2 cellular contexts compared by ENCODE assay signal in the genomic region with DNA sequence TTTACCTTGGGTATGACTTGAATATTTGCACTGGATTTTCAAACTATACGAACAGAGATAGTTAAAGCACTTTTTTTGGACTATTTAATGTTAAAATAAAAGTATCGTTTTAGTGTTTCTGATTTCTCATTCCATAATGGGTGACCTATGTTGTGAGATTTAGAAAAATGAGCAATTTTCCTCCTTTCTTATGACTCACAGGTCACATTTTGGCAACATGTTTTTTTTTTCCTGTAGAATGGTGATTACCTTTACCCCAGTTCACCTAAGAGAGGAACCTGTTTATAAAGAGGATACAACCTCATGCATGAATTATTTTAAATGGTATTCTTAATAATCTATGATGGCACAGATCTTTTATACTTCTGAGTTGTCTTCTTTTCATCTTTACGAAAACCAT.
A peak's percentile ranks its signal among the peaks of the same experiment; 100 is the strongest.
TF ChIP-seq lines count a peak whose summit lies in the region.

No MANE protein-coding gene starts in this region.

TF ChIP-seq in SK-N-SH, 30 proteins besides CTCF, POLR2A, EP300 and RAD21 (continued from another document):
- TF ChIP-seq TAF1 (IDR thresholded peaks at IDR 0.05; ENCODE audit: borderline replicate concordance, low read depth, low read length): no peak
- TF ChIP-seq TEAD4 (IDR thresholded peaks at IDR 0.05; ENCODE audit: borderline replicate concordance, insufficient read depth): no peak
- TF ChIP-seq NRF1 (IDR thresholded peaks at IDR 0.05; ENCODE audit: low read depth, low read length): no peak
- TF ChIP-seq FOSL2 (IDR thresholded peaks at IDR 0.05; ENCODE audit: borderline replicate concordance, low read depth): peak; percentile 43
- TF ChIP-seq MEF2A (IDR thresholded peaks at IDR 0.05; ENCODE audit: borderline replicate concordance, low read depth): 0 out of 2 replicates have a peak, but pooled peaks have one; percentile 4
- TF ChIP-seq SMC3 (IDR thresholded peaks at IDR 0.05; ENCODE audit: low read depth, low read length): no peak
- TF ChIP-seq, protein P1, sequence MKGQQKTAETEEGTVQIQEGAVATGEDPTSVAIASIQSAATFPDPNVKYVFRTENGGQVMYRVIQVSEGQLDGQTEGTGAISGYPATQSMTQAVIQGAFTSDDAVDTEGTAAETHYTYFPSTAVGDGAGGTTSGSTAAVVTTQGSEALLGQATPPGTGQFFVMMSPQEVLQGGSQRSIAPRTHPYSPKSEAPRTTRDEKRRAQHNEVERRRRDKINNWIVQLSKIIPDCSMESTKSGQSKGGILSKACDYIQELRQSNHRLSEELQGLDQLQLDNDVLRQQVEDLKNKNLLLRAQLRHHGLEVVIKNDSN (IDR thresholded peaks at IDR 0.05; ENCODE audit: borderline replicate concordance, low read depth): no peak
- TF ChIP-seq CHD2 (IDR thresholded peaks at IDR 0.05; ENCODE audit: low read length, partially characterized antibody): no peak

TF ChIP-seq in SK-N-SH treated with all-trans-retinoic acid at 6 μM for 48 hours, 23 proteins besides CTCF, POLR2A, EP300 and RAD21 (continued from another document):
- TF ChIP-seq OSR1 (CRISPR knock-in tag; IDR thresholded peaks at IDR 0.05) (no peak), ISL1 (CRISPR knock-in tag; IDR thresholded peaks at IDR 0.05) (no peak), ZNF8 (CRISPR knock-in tag; IDR thresholded peaks at IDR 0.05) (no peak), BACH2 (CRISPR knock-in tag; IDR thresholded peaks at IDR 0.05; ENCODE audit: borderline replicate concordance) (no peak), ZNF70 (CRISPR knock-in tag; IDR thresholded peaks at IDR 0.05) (no peak), ZC3H10 (CRISPR knock-in tag; IDR thresholded peaks at IDR 0.05) (no peak), ZFP3 (CRISPR knock-in tag; IDR thresholded peaks at IDR 0.05) (no peak)
- TF ChIP-seq, protein P2, sequence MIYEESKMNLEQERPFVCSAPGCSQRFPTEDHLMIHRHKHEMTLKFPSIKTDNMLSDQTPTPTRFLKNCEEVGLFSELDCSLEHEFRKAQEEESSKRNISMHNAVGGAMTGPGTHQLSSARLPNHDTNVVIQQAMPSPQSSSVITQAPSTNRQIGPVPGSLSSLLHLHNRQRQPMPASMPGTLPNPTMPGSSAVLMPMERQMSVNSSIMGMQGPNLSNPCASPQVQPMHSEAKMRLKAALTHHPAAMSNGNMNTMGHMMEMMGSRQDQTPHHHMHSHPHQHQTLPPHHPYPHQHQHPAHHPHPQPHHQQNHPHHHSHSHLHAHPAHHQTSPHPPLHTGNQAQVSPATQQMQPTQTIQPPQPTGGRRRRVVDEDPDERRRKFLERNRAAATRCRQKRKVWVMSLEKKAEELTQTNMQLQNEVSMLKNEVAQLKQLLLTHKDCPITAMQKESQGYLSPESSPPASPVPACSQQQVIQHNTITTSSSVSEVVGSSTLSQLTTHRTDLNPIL (CRISPR knock-in tag; IDR thresholded peaks at IDR 0.05; ENCODE audit: low read depth): no peak
- TF ChIP-seq, protein P3, sequence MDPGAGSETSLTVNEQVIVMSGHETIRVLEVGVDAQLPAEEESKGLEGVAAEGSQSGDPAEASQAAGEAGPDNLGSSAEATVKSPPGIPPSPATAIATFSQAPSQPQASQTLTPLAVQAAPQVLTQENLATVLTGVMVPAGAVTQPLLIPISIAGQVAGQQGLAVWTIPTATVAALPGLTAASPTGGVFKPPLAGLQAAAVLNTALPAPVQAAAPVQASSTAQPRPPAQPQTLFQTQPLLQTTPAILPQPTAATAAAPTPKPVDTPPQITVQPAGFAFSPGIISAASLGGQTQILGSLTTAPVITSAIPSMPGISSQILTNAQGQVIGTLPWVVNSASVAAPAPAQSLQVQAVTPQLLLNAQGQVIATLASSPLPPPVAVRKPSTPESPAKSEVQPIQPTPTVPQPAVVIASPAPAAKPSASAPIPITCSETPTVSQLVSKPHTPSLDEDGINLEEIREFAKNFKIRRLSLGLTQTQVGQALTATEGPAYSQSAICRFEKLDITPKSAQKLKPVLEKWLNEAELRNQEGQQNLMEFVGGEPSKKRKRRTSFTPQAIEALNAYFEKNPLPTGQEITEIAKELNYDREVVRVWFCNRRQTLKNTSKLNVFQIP (CRISPR knock-in tag; IDR thresholded peaks at IDR 0.05; ENCODE audit: borderline replicate concordance, low read depth): no peak
- TF ChIP-seq, protein P4, sequence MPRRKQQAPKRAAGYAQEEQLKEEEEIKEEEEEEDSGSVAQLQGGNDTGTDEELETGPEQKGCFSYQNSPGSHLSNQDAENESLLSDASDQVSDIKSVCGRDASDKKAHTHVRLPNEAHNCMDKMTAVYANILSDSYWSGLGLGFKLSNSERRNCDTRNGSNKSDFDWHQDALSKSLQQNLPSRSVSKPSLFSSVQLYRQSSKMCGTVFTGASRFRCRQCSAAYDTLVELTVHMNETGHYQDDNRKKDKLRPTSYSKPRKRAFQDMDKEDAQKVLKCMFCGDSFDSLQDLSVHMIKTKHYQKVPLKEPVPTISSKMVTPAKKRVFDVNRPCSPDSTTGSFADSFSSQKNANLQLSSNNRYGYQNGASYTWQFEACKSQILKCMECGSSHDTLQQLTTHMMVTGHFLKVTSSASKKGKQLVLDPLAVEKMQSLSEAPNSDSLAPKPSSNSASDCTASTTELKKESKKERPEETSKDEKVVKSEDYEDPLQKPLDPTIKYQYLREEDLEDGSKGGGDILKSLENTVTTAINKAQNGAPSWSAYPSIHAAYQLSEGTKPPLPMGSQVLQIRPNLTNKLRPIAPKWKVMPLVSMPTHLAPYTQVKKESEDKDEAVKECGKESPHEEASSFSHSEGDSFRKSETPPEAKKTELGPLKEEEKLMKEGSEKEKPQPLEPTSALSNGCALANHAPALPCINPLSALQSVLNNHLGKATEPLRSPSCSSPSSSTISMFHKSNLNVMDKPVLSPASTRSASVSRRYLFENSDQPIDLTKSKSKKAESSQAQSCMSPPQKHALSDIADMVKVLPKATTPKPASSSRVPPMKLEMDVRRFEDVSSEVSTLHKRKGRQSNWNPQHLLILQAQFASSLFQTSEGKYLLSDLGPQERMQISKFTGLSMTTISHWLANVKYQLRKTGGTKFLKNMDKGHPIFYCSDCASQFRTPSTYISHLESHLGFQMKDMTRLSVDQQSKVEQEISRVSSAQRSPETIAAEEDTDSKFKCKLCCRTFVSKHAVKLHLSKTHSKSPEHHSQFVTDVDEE (CRISPR knock-in tag; IDR thresholded peaks at IDR 0.05): no peak
